16 cellular contexts compared by ENCODE assay signal in the genomic region with DNA sequence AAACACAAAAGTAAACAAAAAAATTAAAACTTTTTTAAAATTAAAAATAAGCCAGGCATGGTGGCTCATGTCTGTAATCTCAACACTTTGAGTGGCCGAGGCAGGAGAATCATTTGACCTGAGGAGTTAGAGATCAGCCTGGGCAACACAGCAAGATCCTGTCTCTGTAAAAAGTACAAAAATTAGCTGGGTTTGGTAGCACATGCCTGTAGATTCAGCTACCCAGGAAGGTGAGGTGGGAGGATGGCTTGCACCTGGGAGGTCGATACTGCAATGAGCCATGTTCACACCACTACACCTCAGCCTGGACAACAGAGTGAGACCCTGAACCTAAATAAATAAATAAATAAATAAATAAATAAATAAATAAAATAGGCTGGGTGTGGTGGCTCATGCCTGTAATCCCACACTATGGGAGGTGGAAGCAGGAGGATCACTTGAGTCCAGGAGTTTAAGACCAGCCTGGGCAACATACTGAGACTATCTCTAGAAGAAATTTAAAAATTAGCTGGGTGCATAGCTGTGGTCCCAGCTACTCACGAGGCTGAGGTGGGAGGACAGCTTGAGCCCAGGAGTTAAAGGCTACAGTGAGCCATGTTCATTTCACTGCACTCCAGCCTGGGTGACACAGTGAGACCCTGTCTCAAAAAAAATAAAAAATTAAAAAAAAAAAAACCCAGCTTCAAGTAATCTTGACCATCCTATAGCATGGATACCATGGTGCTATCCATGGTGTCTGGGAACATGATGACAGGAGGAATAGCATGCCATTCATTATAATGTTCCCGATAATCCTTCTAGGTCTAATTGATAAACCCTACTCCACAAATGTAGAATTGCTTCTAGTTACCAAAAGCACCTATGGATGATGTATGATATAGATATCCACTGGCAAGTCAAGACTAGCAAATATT. TPM values are rescaled to one million over a fixed set of nuclear protein-coding genes. Genes with fewer than 3 reads are reported as not detected.
DNase-seq lines count a peak whose midpoint lies in the region; ATAC-seq and TF ChIP-seq lines count a peak whose summit lies in the region.
"Had no signal": no experiment of that assay in that cellular context is flagged by ENCODE, and none has a peak within 500 bp of the region (broad histone marks: within the 10 kb centered on the region; RNA-seq: fewer than 3 reads in every experiment).

No MANE protein-coding gene starts in this region.

- H3K36me3 Mint-ChIP-seq in HFFc6 (ENCODE audit: low read depth): peaks cover 14% of the 10 kb centered on the region
- peaks cover 15% of the 10 kb centered on the region for H3K36me3 Mint-ChIP-seq in dendritic cell treated with granulocyte-macrophage colony-stimulating factor and Interleukin-4, amounts not matched to agents 40 ng/mL and 50 ng/mL, for 4 days (ENCODE audit: low read depth)
- H3K36me3 Mint-ChIP-seq: CD4-positive, CD25-positive, alpha-beta regulatory T cell had no signal

- H3K4me3 Mint-ChIP-seq in HFFc6: no peak overlapping the region
- no peak overlapping the region for H3K4me3 Mint-ChIP-seq in dendritic cell treated with granulocyte-macrophage colony-stimulating factor and Interleukin-4, amounts not matched to agents 40 ng/mL and 50 ng/mL, for 4 days

- DNase-seq in Daoy (ENCODE audit: low read depth) (peak; percentile 34), HFFc6 (no peak), psoas muscle (no peak), NCI-H1092 (lab: John Stamatoyannopoulos, UW) (no peak), NCI-H748 treated with DMSO at 0.1 percent for 48 hours (lab: John Stamatoyannopoulos, UW) (no peak), NCI-H226 (no peak)
- DNase-seq: CD4-positive, CD25-positive, alpha-beta regulatory T cell; H7; MM.1S; NCI-H1048; NCI-H1436 treated with DMSO at 0.1 percent for 48 hours; NCI-H1930; NCI-H510A had no signal

- no peaks in the 10 kb centered on the region for H3K27me3 Mint-ChIP-seq in HFFc6 (ENCODE audit: insufficient read depth)
- H3K27me3 Mint-ChIP-seq in dendritic cell treated with granulocyte-macrophage colony-stimulating factor and Interleukin-4, amounts not matched to agents 40 ng/mL and 50 ng/mL, for 4 days: no peaks in the 10 kb centered on the region
- H3K27me3 Mint-ChIP-seq: CD4-positive, CD25-positive, alpha-beta regulatory T cell had no signal

- no peaks in the 10 kb centered on the region for H3K27me3 ChIP-seq in psoas muscle (ENCODE audit: insufficient read depth in 3 of 3, low read length in 2 of 3)

- peak overlapping the region; percentile 39; the same call in 1 of the 2 replicates for H3K27ac Mint-ChIP-seq in HFFc6
- H3K27ac Mint-ChIP-seq in dendritic cell treated with granulocyte-macrophage colony-stimulating factor and Interleukin-4, amounts not matched to agents 40 ng/mL and 50 ng/mL, for 4 days: peak overlapping the region; percentile 75

- 96 to 99% (median 99%) methylated on average over 4 of the region's 4 CpGs for WGBS in psoas muscle, 3 donors

- no peak for ATAC-seq in psoas muscle
- ATAC-seq in GM21367 (IDR thresholded peaks at IDR 0.05; ENCODE audit: unreplicated experiment): no peak
- ATAC-seq: Panc1 had no signal

- intact Hi-C loops in dendritic cell treated with granulocyte-macrophage colony-stimulating factor and Interleukin-4, amounts not matched to agents 40 ng/mL and 50 ng/mL, for 4 days (cut with micrococcal nuclease): loop anchor here (5.0 to 10.0 kb wide), 3 partner anchors 42 to 80 kb away; partner anchors contain the start of gene ARPP19
- intact Hi-C loops in psoas muscle (cut with DNase I): loop anchor here (5.0 to 10.0 kb wide), 3 partner anchors 32 to 190 kb away; partner anchors contain the start of gene ARPP19 (in 1 of the 2)

- peaks cover 45% of the 10 kb centered on the region for H3K4me1 ChIP-seq in psoas muscle

- TF ChIP-seq CTCF in HFFc6 (IDR thresholded peaks at IDR 0.05) (no peak), psoas muscle (IDR thresholded peaks at IDR 0.05) (no peak)

- peak overlapping the region; percentile 51 for H3K27ac ChIP-seq in psoas muscle

- H3K9me3 ChIP-seq in psoas muscle: no peaks in the 10 kb centered on the region

- no peaks in the 10 kb centered on the region for H3K36me3 ChIP-seq in psoas muscle (ENCODE audit: insufficient read depth in 1 of 2, low read depth in 1 of 2)

- no peak overlapping the region for H3K4me3 ChIP-seq in psoas muscle

- peaks cover 59% of the 10 kb centered on the region for H3K4me1 Mint-ChIP-seq in HFFc6 (ENCODE audit: low read depth)
- peaks cover 71% of the 10 kb centered on the region for H3K4me1 Mint-ChIP-seq in dendritic cell treated with granulocyte-macrophage colony-stimulating factor and Interleukin-4, amounts not matched to agents 40 ng/mL and 50 ng/mL, for 4 days (ENCODE audit: low read depth)

- no peaks in the 10 kb centered on the region for H3K9me3 Mint-ChIP-seq in HFFc6
- H3K9me3 Mint-ChIP-seq in dendritic cell treated with granulocyte-macrophage colony-stimulating factor and Interleukin-4, amounts not matched to agents 40 ng/mL and 50 ng/mL, for 4 days: no peaks in the 10 kb centered on the region
- H3K9me3 Mint-ChIP-seq: CD4-positive, CD25-positive, alpha-beta regulatory T cell had no signal

RNA-seq across cellular contexts. Expression of gene MYO5A, which starts 4.2 kb away (rescaled TPM):
- 57.4 and 60.8 TPM in 2 replicates for total RNA-seq in Daoy (2014; rRNA removed; shearing (Covaris generic))
- total RNA-seq in HFFc6 (2021; fragmentation: NEBNext Ultra II Directional; extraction: Animal tissue kit (Norgen Biotek cat#: 25700)): 10 to 100 TPM; 47.4 to 59.4 (median 54.0) TPM
- 1 to 10 TPM; 5.0 to 9.9 (median 7.8) TPM for total RNA-seq in psoas muscle
- polyA plus RNA-seq in psoas muscle: 1 to 10 TPM; 3.6 to 7.7 (median 4.4) TPM

RNA-seq across cellular contexts. Expression of gene ARPP19, which starts 44.4 kb away (rescaled TPM):
- total RNA-seq in Daoy (2014; rRNA removed; shearing (Covaris generic)): 372 and 409 TPM in 2 replicates
- 100 to 1,000 TPM; 116 to 142 (median 126) TPM for total RNA-seq in HFFc6 (2021; fragmentation: NEBNext Ultra II Directional; extraction: Animal tissue kit (Norgen Biotek cat#: 25700))
- total RNA-seq in psoas muscle: 100 to 1,000 TPM; 161 to 372 (median 274) TPM
- polyA plus RNA-seq in psoas muscle: 100 to 1,000 TPM; 134 to 374 (median 256) TPM
